ENCODE assay signal across 8 cellular contexts in genomic region chr18:24426398-24427294, GRCh38. TPM values are rescaled to one million over a fixed set of nuclear protein-coding genes. Genes with fewer than 3 reads are reported as not detected.
DNase-seq lines count a peak whose midpoint lies in the region; ATAC-seq and TF ChIP-seq lines count a peak whose summit lies in the region.

Gene IMPACT, plus strand, starts transcription at chr18:24426670. Its CDS starts 87 bp downstream, at chr18:24426757.

- H4K20me1 ChIP-seq in neural progenitor cell (ENCODE audit: low read depth): no peaks in the 10 kb centered on the region

- DNase-seq in DMS79 (lab: John Stamatoyannopoulos, UW) (peak; percentile 59), SJCRH30 (peak; percentile 84 to 88), foreskin melanocyte (peak; percentile 57), neural progenitor cell (ENCODE audit: low spot score) (peak; percentile 95)
- peak; percentile 44 to 75 (median 56) for DNase-seq in activated naive CD4-positive, alpha-beta T cell (lab: John Stamatoyannopoulos, UW)

- H2AFZ ChIP-seq in neural progenitor cell (replicated peaks): peak within 1 kb of the TSS; percentile 42

- H3K4me2 ChIP-seq in neural progenitor cell: peak within 1 kb of the TSS; percentile 92

- H3K9me3 ChIP-seq in SJCRH30 (replicated peaks) (no peaks in the 10 kb centered on the region), neural progenitor cell (ENCODE audit: low read depth) (no peaks in the 10 kb centered on the region), stomach smooth muscle (ENCODE audit: control insufficient read depth in 2 of 2, low read length in 2 of 2) (no peaks in the 10 kb centered on the region)

- ATAC-seq in GM21529 (IDR thresholded peaks at IDR 0.05; ENCODE audit: unreplicated experiment): peak; percentile 90

- H3K9me3 Mint-ChIP-seq in IgD-negative memory B cell (peaks cover 6 to 12% (median 7%) of the 10 kb centered on the region in 3 donors), neural progenitor cell (no peaks in the 10 kb centered on the region)

- peaks cover 30% of the 10 kb centered on the region for H3K79me2 ChIP-seq in neural progenitor cell (ENCODE audit: low read depth)

- peaks cover 3% of the 10 kb centered on the region; the same call in 1 of the 2 replicates for H3K36me3 ChIP-seq in SJCRH30
- peaks cover 13% of the 10 kb centered on the region for H3K36me3 ChIP-seq in neural progenitor cell
- H3K36me3 ChIP-seq in stomach smooth muscle (ENCODE audit: control insufficient read depth in 2 of 2, insufficient read depth in 2 of 2, low read length in 2 of 2): peaks cover 0 to 2% of the 10 kb centered on the region in 2 donors

- H3K27ac ChIP-seq in SJCRH30 (peak within 1 kb of the TSS; percentile 88), neural progenitor cell (peak within 1 kb of the TSS; percentile 96), stomach smooth muscle (ENCODE audit: low read length) (peak within 1 kb of the TSS; percentile 72)

- H3K36me3 Mint-ChIP-seq in IgD-negative memory B cell (peaks cover 7% of the 10 kb centered on the region), neural progenitor cell (peaks cover 13% of the 10 kb centered on the region)

- H3K4me1 Mint-ChIP-seq in IgD-negative memory B cell: peaks cover 10 to 14% (median 12%) of the 10 kb centered on the region in 3 donors
- peaks cover 24% of the 10 kb centered on the region for H3K4me1 Mint-ChIP-seq in neural progenitor cell

- H3K27me3 Mint-ChIP-seq in IgD-negative memory B cell (peaks cover 21% of the 10 kb centered on the region), neural progenitor cell (ENCODE audit: insufficient read depth, low read depth) (no peaks in the 10 kb centered on the region)

- TF ChIP-seq CTCF in neural progenitor cell (IDR thresholded peaks at IDR 0.05): no peak

- H3K4me3 ChIP-seq in SJCRH30 (peak within 1 kb of the TSS; percentile 75), neural progenitor cell (peak within 1 kb of the TSS; percentile 66), stomach smooth muscle (ENCODE audit: low read length in 2 of 2) (peak within 1 kb of the TSS; percentile 86 to 93)

- no peaks in the 10 kb centered on the region for H3K4me1 ChIP-seq in SJCRH30
- peaks cover 10% of the 10 kb centered on the region for H3K4me1 ChIP-seq in neural progenitor cell
- H3K4me1 ChIP-seq in stomach smooth muscle (ENCODE audit: control insufficient read depth, insufficient read depth, low read length): peaks cover 11% of the 10 kb centered on the region

- H3K4me3 Mint-ChIP-seq in IgD-negative memory B cell: peak within 1 kb of the TSS; percentile 92 to 94 (median 94)
- H3K4me3 Mint-ChIP-seq in neural progenitor cell: peak within 1 kb of the TSS; percentile 94

- H3K9ac ChIP-seq in neural progenitor cell (peak within 1 kb of the TSS; percentile 70), stomach smooth muscle (ENCODE audit: low read length in 2 of 2) (peak within 1 kb of the TSS; percentile 76)

- H3K27ac Mint-ChIP-seq in IgD-negative memory B cell: peak within 1 kb of the TSS; percentile 29 to 89 (median 88)
- peak within 1 kb of the TSS; percentile 92 for H3K27ac Mint-ChIP-seq in neural progenitor cell

- peaks cover 13% of the 10 kb centered on the region for H3F3A ChIP-seq in neural progenitor cell (ENCODE audit: low read depth)

- H3K27me3 ChIP-seq in SJCRH30: no peaks in the 10 kb centered on the region
- peaks cover 14% of the 10 kb centered on the region for H3K27me3 ChIP-seq in neural progenitor cell
- H3K27me3 ChIP-seq in stomach smooth muscle (ENCODE audit: control insufficient read depth in 1 of 2, insufficient read depth in 2 of 2, low read length in 2 of 2): peaks cover 2 to 8% of the 10 kb centered on the region in 2 donors

RNA-seq across cellular contexts. Expression of gene IMPACT, which starts in this region (rescaled TPM):
- polyA plus RNA-seq in IgD-negative memory B cell: 9.2 TPM
- total RNA-seq in SJCRH30 (2014; rRNA removed; shearing (Covaris generic)): 15.1 and 17.2 TPM in 2 replicates
- total RNA-seq in neural progenitor cell (ENCODE audit: low replicate concordance): 41.6 and 66.5 TPM in 2 replicates

Comparison
In these comparisons a context has a peak if more than half of its experiments do, and no peak if none do; other contexts are left out.
1. Peak in every context shown above with its lines: DNase-seq, ATAC-seq, H3K4me3 ChIP-seq and H3K27ac ChIP-seq.